Comparison of ENCODE assay signal across 11 cellular contexts in the genomic region with DNA sequence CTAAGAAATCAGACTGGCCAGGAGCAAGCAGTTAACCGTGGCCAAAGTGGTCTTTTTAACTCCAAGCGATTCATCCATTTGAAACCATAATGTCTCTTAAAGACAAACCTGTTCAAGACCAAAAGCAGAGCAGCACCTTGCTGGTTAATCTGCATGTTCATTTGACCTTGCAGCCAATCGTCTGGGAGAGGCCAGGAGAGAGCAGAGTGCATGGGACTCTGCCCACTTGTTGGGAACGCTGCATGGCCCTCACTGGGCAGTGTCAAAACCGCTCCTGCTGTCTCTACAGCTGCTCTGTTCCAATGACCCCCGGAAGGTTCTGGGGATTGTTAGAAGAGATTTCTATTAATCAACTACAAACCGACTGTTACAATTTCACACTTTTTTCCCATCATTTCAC.
A peak's percentile ranks its signal among the peaks of the same experiment; 100 is the strongest.
DNase-seq lines count a peak whose midpoint lies in the region; ATAC-seq, FAIRE-seq and TF ChIP-seq lines count a peak whose summit lies in the region.
"Had no signal": no experiment of that assay in that cellular context is flagged by ENCODE, and none has a peak within 500 bp of the region (broad histone marks: within the 10 kb centered on the region; RNA-seq: fewer than 3 reads in every experiment).

No MANE protein-coding gene starts in this region.

- intact Hi-C loops in right lobe of liver (cut with DNase I): loop anchor here in 1 of 2 donors (10.0 kb wide), 1 partner anchor 140 kb away; no protein-coding TSS in a partner anchor

- H3K36me3 ChIP-seq in right lobe of liver: no peaks in the 10 kb centered on the region
- H3K36me3 ChIP-seq: neutrophil had no signal

- H3K27me3 Mint-ChIP-seq in activated CD4-positive, alpha-beta T cell treated with anti-CD3 and anti-CD28 coated beads, Interleukin-2, amount 10 ng/mL, durations not matched to agents 7 days and 5 days: peaks cover 12% of the 10 kb centered on the region
- H3K27me3 Mint-ChIP-seq in activated naive CD8-positive, alpha-beta T cell treated with anti-CD3 and anti-CD28 coated beads, Interleukin-2, amount 50 U/mL, for 24 hours: peaks cover 2% of the 10 kb centered on the region
- H3K27me3 Mint-ChIP-seq in stimulated activated naive B cell treated with anti-CD40 and anti-IgM and Interleukin-4, amounts not matched to agents 10 μg/mL and 1 μg/mL and 100 μg/mL, for 72 hours: peaks cover 0 to 5% of the 10 kb centered on the region in 2 donors

- H3K27ac ChIP-seq in right lobe of liver: peak overlapping the region in 2 of 3 donors; percentile 58 to 79
- H3K27ac ChIP-seq: neutrophil had no signal

- H3K4me1 Mint-ChIP-seq in activated CD4-positive, alpha-beta T cell treated with anti-CD3 and anti-CD28 coated beads, Interleukin-2, amount 10 ng/mL, durations not matched to agents 7 days and 5 days: peaks cover 10% of the 10 kb centered on the region
- peaks cover 10% of the 10 kb centered on the region for H3K4me1 Mint-ChIP-seq in activated naive CD8-positive, alpha-beta T cell treated with anti-CD3 and anti-CD28 coated beads, Interleukin-2, amount 50 U/mL, for 24 hours
- peaks cover 8 to 15% of the 10 kb centered on the region in 2 donors for H3K4me1 Mint-ChIP-seq in stimulated activated naive B cell treated with anti-CD40 and anti-IgM and Interleukin-4, amounts not matched to agents 10 μg/mL and 1 μg/mL and 100 μg/mL, for 72 hours

- H3K36me3 Mint-ChIP-seq in activated CD4-positive, alpha-beta T cell treated with anti-CD3 and anti-CD28 coated beads, Interleukin-2, amount 10 ng/mL, durations not matched to agents 7 days and 5 days (ENCODE audit: low read depth): no peaks in the 10 kb centered on the region
- H3K36me3 Mint-ChIP-seq in activated naive CD8-positive, alpha-beta T cell treated with anti-CD3 and anti-CD28 coated beads, Interleukin-2, amount 50 U/mL, for 24 hours (ENCODE audit: low read depth): no peaks in the 10 kb centered on the region
- no peaks in the 10 kb centered on the region for H3K36me3 Mint-ChIP-seq in stimulated activated naive B cell treated with anti-CD40 and anti-IgM and Interleukin-4, amounts not matched to agents 10 μg/mL and 1 μg/mL and 100 μg/mL, for 72 hours

- H3K4me3 Mint-ChIP-seq in activated CD4-positive, alpha-beta T cell treated with anti-CD3 and anti-CD28 coated beads, Interleukin-2, amount 10 ng/mL, durations not matched to agents 7 days and 5 days: peak overlapping the region; percentile 68
- H3K4me3 Mint-ChIP-seq in activated naive CD8-positive, alpha-beta T cell treated with anti-CD3 and anti-CD28 coated beads, Interleukin-2, amount 50 U/mL, for 24 hours: peak overlapping the region; percentile 80
- H3K4me3 Mint-ChIP-seq in stimulated activated naive B cell treated with anti-CD40 and anti-IgM and Interleukin-4, amounts not matched to agents 10 μg/mL and 1 μg/mL and 100 μg/mL, for 72 hours: peak overlapping the region; percentile 83 to 86

- no peak overlapping the region for H3K27ac Mint-ChIP-seq in activated CD4-positive, alpha-beta T cell treated with anti-CD3 and anti-CD28 coated beads, Interleukin-2, amount 10 ng/mL, durations not matched to agents 7 days and 5 days
- no peak overlapping the region for H3K27ac Mint-ChIP-seq in activated naive CD8-positive, alpha-beta T cell treated with anti-CD3 and anti-CD28 coated beads, Interleukin-2, amount 50 U/mL, for 24 hours
- H3K27ac Mint-ChIP-seq in stimulated activated naive B cell treated with anti-CD40 and anti-IgM and Interleukin-4, amounts not matched to agents 10 μg/mL and 1 μg/mL and 100 μg/mL, for 72 hours: no peak overlapping the region

- 40% methylated on average over 5 of the region's 7 CpGs for WGBS in right lobe of liver (ENCODE audit: insufficient coverage, low coverage, low lambda C conversion rate, missing lambda C conversion rate)

- H3K4me3 ChIP-seq in right lobe of liver: peak overlapping the region; percentile 28 to 54 (median 34)

- H3K4me1 ChIP-seq in right lobe of liver: peaks cover 0 to 3% (median 0%) of the 10 kb centered on the region in 4 donors

- CTCF ChIA-PET in activated CD4-positive, alpha-beta T cell treated with anti-CD3 and anti-CD28 coated beads, Interleukin-2, amount 10 ng/mL, durations not matched to agents 7 days and 5 days (lab: Charles Lee): interaction anchor here (0.8 to 2.3 kb wide), 5 partner anchors 23 to 78 kb away, joined by 3 to 4 read pairs (median 3); no protein-coding TSS in a partner anchor

- no peak for ATAC-seq in activated naive CD8-positive, alpha-beta T cell treated with anti-CD3 and anti-CD28 coated beads, Interleukin-2, amount 50 U/mL, for 24 hours
- ATAC-seq in right lobe of liver: peak; percentile 73 to 90 (median 83)
- no peak for ATAC-seq in stimulated activated naive B cell treated with anti-CD40 and anti-IgM and Interleukin-4, amounts not matched to agents 10 μg/mL and 1 μg/mL and 100 μg/mL, for 72 hours (replicated peaks)
- ATAC-seq in esophagus mucosa: no peak

- no peak for DNase-seq in activated CD4-positive, alpha-beta T cell treated with anti-CD3 and anti-CD28 coated beads, Interleukin-2, amount 10 ng/mL, durations not matched to agents 7 days and 5 days
- no peak for DNase-seq in activated CD4-positive, alpha-beta T cell treated with anti-CD3 and anti-CD28 coated beads, Interleukin-2, amount 50 U/mL, for 4 hours
- no peak for DNase-seq in activated naive CD8-positive, alpha-beta T cell treated with anti-CD3 and anti-CD28 coated beads, Interleukin-2, amount 50 U/mL, for 24 hours
- DNase-seq in right lobe of liver: peak; percentile 36 to 87 (median 77)
- no peak for DNase-seq in stimulated activated naive B cell treated with anti-CD40 and anti-IgM and Interleukin-4, amounts not matched to agents 10 μg/mL and 1 μg/mL and 100 μg/mL, for 72 hours
- DNase-seq in SIG-M5 (lab: John Stamatoyannopoulos, UW): no peak
- DNase-seq in frontal cortex (ENCODE audit: low spot score in 2 of 2): no peak
- DNase-seq: activated CD4-positive, CD25-positive, alpha-beta regulatory T cell had no signal

- no peak for TF ChIP-seq POLR2A in right lobe of liver (IDR thresholded peaks at IDR 0.05)

- H3K27me3 ChIP-seq in right lobe of liver: no peaks in the 10 kb centered on the region
- H3K27me3 ChIP-seq: body of pancreas had no signal

- TF ChIP-seq CTCF in right lobe of liver (IDR thresholded peaks at IDR 0.05): no peak

- FAIRE-seq in frontal cortex (lab: Jason Lieb, UNC): no peak

- POLR2A ChIA-PET in activated CD4-positive, alpha-beta T cell treated with anti-CD3 and anti-CD28 coated beads, Interleukin-2, amount 10 ng/mL, durations not matched to agents 7 days and 5 days (lab: Charles Lee): no interaction called here

- no peaks in the 10 kb centered on the region for H3K9me3 ChIP-seq in right lobe of liver
- H3K9me3 ChIP-seq: body of pancreas, neutrophil had no signal

- no peaks in the 10 kb centered on the region for H3K9me3 Mint-ChIP-seq in activated CD4-positive, alpha-beta T cell treated with anti-CD3 and anti-CD28 coated beads, Interleukin-2, amount 10 ng/mL, durations not matched to agents 7 days and 5 days
- H3K9me3 Mint-ChIP-seq in activated naive CD8-positive, alpha-beta T cell treated with anti-CD3 and anti-CD28 coated beads, Interleukin-2, amount 50 U/mL, for 24 hours: no peaks in the 10 kb centered on the region
- no peaks in the 10 kb centered on the region for H3K9me3 Mint-ChIP-seq in stimulated activated naive B cell treated with anti-CD40 and anti-IgM and Interleukin-4, amounts not matched to agents 10 μg/mL and 1 μg/mL and 100 μg/mL, for 72 hours

Comparison
In these comparisons a context has a peak if more than half of its experiments do, and no peak if none do; other contexts are left out.
1. DNase-seq: peak in right lobe of liver (3 of 3); none in activated CD4-positive, alpha-beta T cell treated with anti-CD3 and anti-CD28 coated beads, Interleukin-2, amount 10 ng/mL, durations not matched to agents 7 days and 5 days (single experiment), activated CD4-positive, alpha-beta T cell treated with anti-CD3 and anti-CD28 coated beads, Interleukin-2, amount 50 U/mL, for 4 hours (0 of 2), activated naive CD8-positive, alpha-beta T cell treated with anti-CD3 and anti-CD28 coated beads, Interleukin-2, amount 50 U/mL, for 24 hours (single experiment), stimulated activated naive B cell treated with anti-CD40 and anti-IgM and Interleukin-4, amounts not matched to agents 10 μg/mL and 1 μg/mL and 100 μg/mL, for 72 hours (single experiment), SIG-M5 (single experiment) and frontal cortex (0 of 2).
2. ATAC-seq: peak in right lobe of liver (4 of 4); none in activated naive CD8-positive, alpha-beta T cell treated with anti-CD3 and anti-CD28 coated beads, Interleukin-2, amount 50 U/mL, for 24 hours (single experiment), stimulated activated naive B cell treated with anti-CD40 and anti-IgM and Interleukin-4, amounts not matched to agents 10 μg/mL and 1 μg/mL and 100 μg/mL, for 72 hours (0 of 2) and esophagus mucosa (single experiment).
3. Peak in every context shown above with its lines, with median percentiles within 50 percentile points of each other: H3K4me3 Mint-ChIP-seq.